In genomic region chr2:237527241-237527640, GRCh38 we compare ENCODE assay signal across 37 cellular contexts. TPM values are rescaled to one million over a fixed set of nuclear protein-coding genes. Genes with fewer than 3 reads are reported as not detected.
"Had no signal": no experiment of that assay in that cellular context is flagged by ENCODE, and none has a peak within 500 bp of the region (broad histone marks: within the 10 kb centered on the region; RNA-seq: fewer than 3 reads in every experiment).

No MANE protein-coding gene starts in this region.

- H3K9me3 ChIP-seq: ascending aorta, breast epithelium, colonic mucosa, esophagus squamous epithelium had no signal

- H3K4me3 ChIP-seq: ascending aorta, breast epithelium, cardiac muscle cell, colonic mucosa, esophagus squamous epithelium had no signal

- H3K36me3 Mint-ChIP-seq: activated naive CD4-positive, alpha-beta T cell treated with anti-CD3 and anti-CD28 coated beads, Interleukin-2, amount 10 ng/mL, durations not matched to agents 7 days and 5 days; activated naive CD4-positive, alpha-beta T cell treated with anti-CD3 and anti-CD28 coated beads, Interleukin-2, amount 50 U/mL, for 72 hours; activated naive CD8-positive, alpha-beta T cell treated with anti-CD3 and anti-CD28 coated beads, Interleukin-2, amount 10 ng/mL, durations not matched to agents 7 days and 5 days; brain had no signal

- H3K27me3 ChIP-seq: ascending aorta, breast epithelium, cardiac muscle cell, colonic mucosa, esophagus squamous epithelium had no signal

- H3K4me3 Mint-ChIP-seq: activated B cell treated with CpG ODN at 0.5 μM for 24 hours; activated CD4-positive, alpha-beta memory T cell treated with anti-CD3 and anti-CD28 coated beads, Interleukin-2, amount 10 ng/mL, durations not matched to agents 7 days and 5 days; activated naive CD4-positive, alpha-beta T cell treated with anti-CD3 and anti-CD28 coated beads, Interleukin-2, amount 10 ng/mL, durations not matched to agents 7 days and 5 days; activated naive CD8-positive, alpha-beta T cell treated with anti-CD3 and anti-CD28 coated beads, Interleukin-2, amount 10 ng/mL, durations not matched to agents 7 days and 5 days; activated T-cell treated with anti-CD3 and anti-CD28 coated beads, Interleukin-2, amount 50 U/mL, for 24 hours; activated T-cell treated with anti-CD3 and anti-CD28 coated beads, Interleukin-2, amount 50 U/mL, for 72 hours; brain; T-helper 17 cell; T-helper 2 cell treated with Interferon-gamma antibody and Interleukin-4, amounts not matched to agents 5 μg/mL and 100 μg/mL, for 36 hours had no signal

- H3K4me1 ChIP-seq: ascending aorta, breast epithelium, colonic mucosa, esophagus squamous epithelium had no signal

- ATAC-seq: activated CD4-positive, CD25-positive, alpha-beta regulatory T cell treated with anti-CD3 and anti-CD28 coated beads, Interleukin-2, amount 50 U/mL, for 24 hours; activated naive CD4-positive, alpha-beta T cell treated with anti-CD3 and anti-CD28 coated beads, Interleukin-2, amount 50 U/mL, for 72 hours; activated T-cell treated with anti-CD3 and anti-CD28 coated beads, Interleukin-2, amount 50 U/mL, for 72 hours; T-helper 17 cell had no signal

- H3K27ac Mint-ChIP-seq: activated B cell treated with CpG ODN at 0.5 μM for 24 hours; activated CD4-positive, alpha-beta memory T cell treated with anti-CD3 and anti-CD28 coated beads, Interleukin-2, amount 10 ng/mL, durations not matched to agents 7 days and 5 days; activated naive CD4-positive, alpha-beta T cell treated with anti-CD3 and anti-CD28 coated beads, Interleukin-2, amount 10 ng/mL, durations not matched to agents 7 days and 5 days; activated naive CD4-positive, alpha-beta T cell treated with anti-CD3 and anti-CD28 coated beads, Interleukin-2, amount 50 U/mL, for 72 hours; activated naive CD8-positive, alpha-beta T cell treated with anti-CD3 and anti-CD28 coated beads, Interleukin-2, amount 10 ng/mL, durations not matched to agents 7 days and 5 days; activated T-cell treated with anti-CD3 and anti-CD28 coated beads, Interleukin-2, amount 50 U/mL, for 24 hours; activated T-cell treated with anti-CD3 and anti-CD28 coated beads, Interleukin-2, amount 50 U/mL, for 72 hours; brain; T-helper 17 cell; T-helper 2 cell treated with Interferon-gamma antibody and Interleukin-4, amounts not matched to agents 5 μg/mL and 100 μg/mL, for 36 hours had no signal

- H3K27ac ChIP-seq: ascending aorta, breast epithelium, cardiac muscle cell, colonic mucosa, epithelial cell of prostate, esophagus squamous epithelium, WERI-Rb-1 had no signal

- H3K36me3 ChIP-seq: ascending aorta, breast epithelium, cardiac muscle cell, colonic mucosa, esophagus squamous epithelium, WERI-Rb-1 had no signal

- FAIRE-seq: endometrium, endothelial cell of umbilical vein, frontal cortex had no signal

- H3K27me3 Mint-ChIP-seq: activated B cell treated with CpG ODN at 0.5 μM for 24 hours; activated CD4-positive, alpha-beta memory T cell treated with anti-CD3 and anti-CD28 coated beads, Interleukin-2, amount 10 ng/mL, durations not matched to agents 7 days and 5 days; activated naive CD4-positive, alpha-beta T cell treated with anti-CD3 and anti-CD28 coated beads, Interleukin-2, amount 10 ng/mL, durations not matched to agents 7 days and 5 days; activated naive CD8-positive, alpha-beta T cell treated with anti-CD3 and anti-CD28 coated beads, Interleukin-2, amount 10 ng/mL, durations not matched to agents 7 days and 5 days; activated T-cell treated with anti-CD3 and anti-CD28 coated beads, Interleukin-2, amount 50 U/mL, for 24 hours; T-helper 17 cell had no signal

- H3K9me3 Mint-ChIP-seq: activated B cell treated with CpG ODN at 0.5 μM for 24 hours; activated CD4-positive, alpha-beta memory T cell treated with anti-CD3 and anti-CD28 coated beads, Interleukin-2, amount 10 ng/mL, durations not matched to agents 7 days and 5 days; activated naive CD4-positive, alpha-beta T cell treated with anti-CD3 and anti-CD28 coated beads, Interleukin-2, amount 10 ng/mL, durations not matched to agents 7 days and 5 days; activated naive CD4-positive, alpha-beta T cell treated with anti-CD3 and anti-CD28 coated beads, Interleukin-2, amount 50 U/mL, for 72 hours; activated naive CD8-positive, alpha-beta T cell treated with anti-CD3 and anti-CD28 coated beads, Interleukin-2, amount 10 ng/mL, durations not matched to agents 7 days and 5 days; activated T-cell treated with anti-CD3 and anti-CD28 coated beads, Interleukin-2, amount 50 U/mL, for 24 hours; activated T-cell treated with anti-CD3 and anti-CD28 coated beads, Interleukin-2, amount 50 U/mL, for 72 hours; T-helper 2 cell treated with Interferon-gamma antibody and Interleukin-4, amounts not matched to agents 5 μg/mL and 100 μg/mL, for 36 hours had no signal

- H3K4me1 Mint-ChIP-seq: activated CD4-positive, alpha-beta memory T cell treated with anti-CD3 and anti-CD28 coated beads, Interleukin-2, amount 10 ng/mL, durations not matched to agents 7 days and 5 days; activated naive CD4-positive, alpha-beta T cell treated with anti-CD3 and anti-CD28 coated beads, Interleukin-2, amount 10 ng/mL, durations not matched to agents 7 days and 5 days; activated naive CD8-positive, alpha-beta T cell treated with anti-CD3 and anti-CD28 coated beads, Interleukin-2, amount 10 ng/mL, durations not matched to agents 7 days and 5 days had no signal

- DNase-seq: activated B cell treated with CpG ODN at 0.5 μM for 24 hours; activated CD4-positive, alpha-beta memory T cell treated with anti-CD3 and anti-CD28 coated beads, Interleukin-2, amount 10 ng/mL, durations not matched to agents 7 days and 5 days; activated CD4-positive, alpha-beta T cell treated with anti-CD3 and anti-CD28 coated beads for 48 hours; activated CD4-positive, alpha-beta T cell treated with anti-CD3 and anti-CD28 coated beads, Interleukin-2, amount 50 U/mL, for 1 hour; activated CD8-positive, alpha-beta memory T cell treated with anti-CD3 and anti-CD28 coated beads, Interleukin-2, amount 50 U/mL, for 48 hours; activated gamma-delta T cell; activated naive CD4-positive, alpha-beta T cell; activated naive CD4-positive, alpha-beta T cell treated with anti-CD3 and anti-CD28 coated beads, Interleukin-2, amount 10 ng/mL, durations not matched to agents 7 days and 5 days; activated naive CD8-positive, alpha-beta T cell treated with anti-CD3 and anti-CD28 coated beads, Interleukin-2, amount 10 ng/mL, durations not matched to agents 7 days and 5 days; activated T-cell treated with anti-CD3 and anti-CD28 coated beads for 4 hours; activated T-cell treated with anti-CD3 and anti-CD28 coated beads, Interleukin-2, amount 50 U/mL, for 24 hours; activated T-cell treated with anti-CD3 and anti-CD28 coated beads, Interleukin-2, amount 50 U/mL, for 72 hours; central memory CD4-positive, alpha-beta T cell; cerebellar nuclear complex; colonic mucosa; effector CD8-positive, alpha-beta T cell; esophagus squamous epithelium; glutamatergic neuron; T-helper 1 cell; T-helper 17 cell; T1000; WERI-Rb-1 had no signal

RNA-seq across cellular contexts. Expression of gene PRLH, which starts 39.1 kb away (rescaled TPM):
- total RNA-seq: activated B cell treated with CpG ODN at 0.5 μM for 24 hours; activated CD4-positive, alpha-beta memory T cell treated with anti-CD3 and anti-CD28 coated beads, Interleukin-2, amount 10 ng/mL, durations not matched to agents 7 days and 5 days; activated naive CD4-positive, alpha-beta T cell treated with anti-CD3 and anti-CD28 coated beads, Interleukin-2, amount 50 U/mL, for 72 hours; activated naive CD8-positive, alpha-beta T cell treated with anti-CD3 and anti-CD28 coated beads, Interleukin-2, amount 10 ng/mL, durations not matched to agents 7 days and 5 days; activated T-cell treated with anti-CD3 and anti-CD28 coated beads, Interleukin-2, amount 50 U/mL, for 72 hours; ascending aorta; breast epithelium; cardiac muscle cell; colonic mucosa; dermis microvascular lymphatic vessel endothelial cell; endothelial cell of umbilical vein; esophagus squamous epithelium; fibroblast of lung; fibroblast of villous mesenchyme; frontal cortex; T-helper 17 cell had no signal
- polyA plus RNA-seq: cardiac muscle cell, endothelial cell of umbilical vein, esophagus, fibroblast of lung had no signal

RNA-seq across cellular contexts. Expression of gene MLPH, which starts 40.2 kb away (rescaled TPM):
- total RNA-seq: activated B cell treated with CpG ODN at 0.5 μM for 24 hours; activated CD4-positive, alpha-beta memory T cell treated with anti-CD3 and anti-CD28 coated beads, Interleukin-2, amount 10 ng/mL, durations not matched to agents 7 days and 5 days; activated naive CD4-positive, alpha-beta T cell treated with anti-CD3 and anti-CD28 coated beads, Interleukin-2, amount 50 U/mL, for 72 hours; activated naive CD8-positive, alpha-beta T cell treated with anti-CD3 and anti-CD28 coated beads, Interleukin-2, amount 10 ng/mL, durations not matched to agents 7 days and 5 days; dermis microvascular lymphatic vessel endothelial cell; endothelial cell of umbilical vein; T-helper 17 cell had no signal
- polyA plus RNA-seq: endothelial cell of umbilical vein had no signal
